ENCODE assay signal across 20 cellular contexts in genomic region chr2:53379547-53379946, GRCh38.
"Had no signal": no experiment of that assay in that cellular context is flagged by ENCODE, and none has a peak within 500 bp of the region (broad histone marks: within the 10 kb centered on the region; RNA-seq: fewer than 3 reads in every experiment).

No MANE protein-coding gene starts in this region.

- H3K36me3 Mint-ChIP-seq: naive thymus-derived CD8-positive, alpha-beta T cell had no signal

- H3K4me3 Mint-ChIP-seq: immature natural killer cell; naive thymus-derived CD8-positive, alpha-beta T cell; nephron progenitor cell; stimulated activated naive CD8-positive, alpha-beta T cell treated with anti-CD3 and anti-CD28 coated beads, Interleukin-15, amount 100 ng/mL, for 72 hours had no signal

- DNase-seq: dermis blood vessel endothelial cell; effector memory CD4-positive, alpha-beta T cell; foreskin melanocyte; glutamatergic neuron; hypothalamus; immature natural killer cell; naive thymus-derived CD8-positive, alpha-beta T cell; nephron progenitor cell; nucleus accumbens; posterior cingulate gyrus; right lobe of liver; small intestine; stimulated activated CD4-positive, alpha-beta T cell treated with anti-CD3 and anti-CD28 coated beads, Interleukin-1b, Interleukin-23, amount 100 ng/mL, for 48 hours; stimulated activated CD4-positive, alpha-beta T cell treated with anti-CD3 and anti-CD28 coated beads, Interleukin-4, amount 100 ng/mL, for 1 hour; stimulated activated CD8-positive, alpha-beta memory T cell treated with anti-CD3 and anti-CD28 coated beads, Interleukin-4, amount 100 ng/mL, for 48 hours; stimulated activated naive CD4-positive, alpha-beta T cell; stimulated activated naive CD8-positive, alpha-beta T cell treated with anti-CD3 and anti-CD28 coated beads, Interleukin-15, amount 100 ng/mL, for 72 hours; transverse colon; upper lobe of right lung; uterus had no signal

- H3K4me1 Mint-ChIP-seq: immature natural killer cell; naive thymus-derived CD8-positive, alpha-beta T cell; nephron progenitor cell; stimulated activated naive CD8-positive, alpha-beta T cell treated with anti-CD3 and anti-CD28 coated beads, Interleukin-15, amount 100 ng/mL, for 72 hours had no signal

- H3K27me3 Mint-ChIP-seq: stimulated activated naive CD8-positive, alpha-beta T cell treated with anti-CD3 and anti-CD28 coated beads, Interleukin-15, amount 100 ng/mL, for 72 hours had no signal

- H3K27ac Mint-ChIP-seq: immature natural killer cell; naive thymus-derived CD8-positive, alpha-beta T cell; nephron progenitor cell; stimulated activated naive CD8-positive, alpha-beta T cell treated with anti-CD3 and anti-CD28 coated beads, Interleukin-15, amount 100 ng/mL, for 72 hours had no signal
